8 cellular contexts compared by ENCODE assay signal in the genomic region with DNA sequence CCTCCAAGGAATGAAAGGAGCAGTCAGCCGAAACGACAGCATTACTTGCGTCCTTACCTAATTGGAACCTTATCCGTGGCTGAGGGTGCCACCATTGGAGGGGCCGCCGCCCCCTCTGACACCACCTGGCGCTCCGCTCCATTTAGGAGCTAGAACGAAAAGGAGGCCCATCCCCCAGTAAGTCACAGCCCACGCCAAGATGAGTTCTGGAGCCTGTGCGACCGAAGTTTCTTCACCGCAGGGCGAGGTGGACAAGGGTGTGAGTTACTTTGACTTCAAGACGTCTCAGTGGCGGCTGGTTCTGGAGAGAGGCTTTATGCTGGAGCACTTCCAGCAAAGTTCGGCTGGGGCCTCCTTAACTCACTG. TPM values are rescaled to one million over a fixed set of nuclear protein-coding genes. Genes with fewer than 3 reads are reported as not detected.
DNase-seq lines count a peak whose midpoint lies in the region; ATAC-seq and TF ChIP-seq lines count a peak whose summit lies in the region.

No MANE protein-coding gene starts in this region.

- peak; percentile 27 for ATAC-seq in naive thymus-derived CD4-positive, alpha-beta T cell

- peaks cover 0 to 30% (median 5%) of the 10 kb centered on the region in 5 donors for H3K36me3 Mint-ChIP-seq in naive thymus-derived CD4-positive, alpha-beta T cell

- H3K9ac ChIP-seq in subcutaneous abdominal adipose tissue (ENCODE audit: low read length in 5 of 5) = peak overlapping the region; percentile 92 to 99 (median 99)

- H3K4me3 ChIP-seq in GM12875 (ENCODE audit: low read depth, low read length) = peak overlapping the region; percentile 78
- peak overlapping the region; percentile 95 for H3K4me3 ChIP-seq in MG63
- H3K4me3 ChIP-seq in esophagus muscularis mucosa = peak overlapping the region; percentile 68 to 93 (median 84)
- H3K4me3 ChIP-seq in naive thymus-derived CD4-positive, alpha-beta T cell (ENCODE audit: low read length) = peak overlapping the region; percentile 85
- peak overlapping the region; percentile 78 to 98 (median 93) for H3K4me3 ChIP-seq in subcutaneous abdominal adipose tissue (ENCODE audit: low read depth in 1 of 5, low read length in 5 of 5)

- H3K4me1 ChIP-seq in esophagus muscularis mucosa = peaks cover 38 to 62% (median 49%) of the 10 kb centered on the region in 4 donors
- H3K4me1 ChIP-seq in naive thymus-derived CD4-positive, alpha-beta T cell (ENCODE audit: control insufficient read depth in 2 of 2, insufficient read depth in 2 of 2, low read length in 2 of 2) = peaks cover 23 to 34% of the 10 kb centered on the region in 2 donors
- H3K4me1 ChIP-seq in subcutaneous abdominal adipose tissue (ENCODE audit: control insufficient read depth in 5 of 5, insufficient read depth in 5 of 5, low read length in 5 of 5) = peaks cover 6 to 57% (median 39%) of the 10 kb centered on the region in 5 donors

- H3K4me3 Mint-ChIP-seq in naive thymus-derived CD4-positive, alpha-beta T cell = peak overlapping the region; percentile 97 to 100 (median 99)

- DNase-seq in H4 (ENCODE audit: low spot score) = peak; percentile 32
- peak; percentile 28 for DNase-seq in MG63
- DNase-seq in activated T-cell treated with anti-CD3 and anti-CD28 coated beads for 48 hours (ENCODE audit: low read depth) = peak; percentile 64
- DNase-seq in esophagus muscularis mucosa (ENCODE audit: extremely low spot score) = no peak
- DNase-seq in naive thymus-derived CD4-positive, alpha-beta T cell = peak in 4 of 9 donors; percentile 49 to 71 (median 59)
- DNase-seq in NCI-H2107 treated with DMSO at 0.1 percent for 48 hours (lab: John Stamatoyannopoulos, UW; ENCODE audit: unreplicated experiment) = no peak

- no peaks in the 10 kb centered on the region for H3K9me3 ChIP-seq in MG63
- no peaks in the 10 kb centered on the region for H3K9me3 ChIP-seq in esophagus muscularis mucosa
- no peaks in the 10 kb centered on the region for H3K9me3 ChIP-seq in naive thymus-derived CD4-positive, alpha-beta T cell (ENCODE audit: control insufficient read depth in 2 of 3, low read length in 3 of 3)
- no peaks in the 10 kb centered on the region for H3K9me3 ChIP-seq in subcutaneous abdominal adipose tissue (ENCODE audit: control insufficient read depth in 5 of 5, low read length in 5 of 5)

- H3K27me3 Mint-ChIP-seq in naive thymus-derived CD4-positive, alpha-beta T cell = peaks cover 0 to 4% (median 0%) of the 10 kb centered on the region in 5 donors

- CTCF ChIA-PET in naive thymus-derived CD4-positive, alpha-beta T cell (lab: Charles Lee) = interaction anchor here (1.4 to 1.5 kb wide), 2 partner anchors 8 to 211 kb away, joined by 3 to 7 read pairs; no protein-coding TSS in a partner anchor

- 2% methylated on average over 4 of the region's 17 CpGs for WGBS in esophagus muscularis mucosa

- H3K27me3 ChIP-seq in MG63 (no peaks in the 10 kb centered on the region), esophagus muscularis mucosa (no peaks in the 10 kb centered on the region), subcutaneous abdominal adipose tissue (ENCODE audit: control insufficient read depth in 5 of 5, insufficient read depth in 4 of 5, low read length in 5 of 5) (no peaks in the 10 kb centered on the region)
- no peaks in the 10 kb centered on the region for H3K27me3 ChIP-seq in naive thymus-derived CD4-positive, alpha-beta T cell (ENCODE audit: control insufficient read depth in 2 of 2, insufficient read depth in 2 of 2, low read length in 2 of 2)

- peaks cover 0 to 8% (median 0%) of the 10 kb centered on the region in 11 donors for H3K9me3 Mint-ChIP-seq in naive thymus-derived CD4-positive, alpha-beta T cell

- TF ChIP-seq POLR2A in esophagus muscularis mucosa (IDR thresholded peaks at IDR 0.05; ENCODE audit: low read depth) = no peak

- POLR2A ChIA-PET in naive thymus-derived CD4-positive, alpha-beta T cell (lab: Charles Lee) = interaction anchor here (0.7 to 4.3 kb wide), 20 partner anchors 15 to 949 kb away, joined by 3 to 114 read pairs (median 4); a partner anchor contains a TSS

- intact Hi-C loops in esophagus muscularis mucosa (cut with DNase I) = loop anchor here (5.0 to 10.0 kb wide), 2 partner anchors 170 to 213 kb away; a partner anchor contains a TSS
- intact Hi-C loops in naive thymus-derived CD4-positive, alpha-beta T cell (cut with micrococcal nuclease) = loop anchor here (1.0 to 10.0 kb wide), 8 partner anchors 16 to 1720 kb away; a partner anchor contains a TSS

- H3K36me3 ChIP-seq in MG63 = no peaks in the 10 kb centered on the region
- H3K36me3 ChIP-seq in esophagus muscularis mucosa = no peaks in the 10 kb centered on the region
- H3K36me3 ChIP-seq in naive thymus-derived CD4-positive, alpha-beta T cell (ENCODE audit: control insufficient read depth in 2 of 3, insufficient read depth in 3 of 3, low read length in 3 of 3) = peaks cover 0 to 15% (median 0%) of the 10 kb centered on the region in 3 experiments
- H3K36me3 ChIP-seq in subcutaneous abdominal adipose tissue (ENCODE audit: control insufficient read depth in 5 of 5, insufficient read depth in 5 of 5, low read length in 5 of 5) = peaks cover 0 to 2% (median 0%) of the 10 kb centered on the region in 5 donors

- TF ChIP-seq CTCF in GM12875 (IDR thresholded peaks at IDR 0.05; ENCODE audit: borderline replicate concordance, insufficient read depth, low read depth, low read length) = no peak
- TF ChIP-seq CTCF in esophagus muscularis mucosa (IDR thresholded peaks at IDR 0.05) = no peak

- peaks cover 39 to 71% (median 66%) of the 10 kb centered on the region in 7 donors for H3K4me1 Mint-ChIP-seq in naive thymus-derived CD4-positive, alpha-beta T cell

- H3K27ac ChIP-seq in esophagus muscularis mucosa (replicated peaks in 1 of 4) (peak overlapping the region; percentile 92 to 98 (median 95)), subcutaneous abdominal adipose tissue (ENCODE audit: low read depth, low read length) (peak overlapping the region; percentile 100)
- peak overlapping the region; percentile 96 for H3K27ac ChIP-seq in naive thymus-derived CD4-positive, alpha-beta T cell (ENCODE audit: low read depth, low read length)

- no peak for TF ChIP-seq EP300 in esophagus muscularis mucosa (IDR thresholded peaks at IDR 0.05)

- H3K27ac Mint-ChIP-seq in naive thymus-derived CD4-positive, alpha-beta T cell = peak overlapping the region; percentile 95 to 100 (median 99)

RNA-seq across cellular contexts. Expression of a gene that starts 0.7 kb away (rescaled TPM):
- total RNA-seq in H4 (2014; rRNA removed; shearing (Covaris generic)) = 33.5 and 35.9 TPM in 2 replicates
- total RNA-seq in MG63 (2014; rRNA removed; shearing (Covaris generic); ENCODE audit: low replicate concordance) = 5.4 and 13.9 TPM in 2 replicates
- total RNA-seq in esophagus muscularis mucosa = 10 to 100 TPM; 32.3 to 50.1 (median 36.4) TPM
- total RNA-seq in naive thymus-derived CD4-positive, alpha-beta T cell = 10 to 100 TPM; 31.2 to 86.3 (median 75.0) TPM
- 10 to 100 TPM; 83.5 to 87.0 TPM for polyA plus RNA-seq in naive thymus-derived CD4-positive, alpha-beta T cell

Comparison
In these comparisons a context has a peak if more than half of its experiments do, and no peak if none do; other contexts are left out.
1. DNase-seq: peak in H4 (single experiment), MG63 (single experiment) and activated T-cell treated with anti-CD3 and anti-CD28 coated beads for 48 hours (single experiment); none in esophagus muscularis mucosa (single experiment) and NCI-H2107 treated with DMSO at 0.1 percent for 48 hours (single experiment).
2. Peak in every context shown above with its lines, with median percentiles within 50 percentile points of each other: H3K4me3 ChIP-seq and H3K27ac ChIP-seq.